ENCODE assay signal across 10 cellular contexts in the genomic region with DNA sequence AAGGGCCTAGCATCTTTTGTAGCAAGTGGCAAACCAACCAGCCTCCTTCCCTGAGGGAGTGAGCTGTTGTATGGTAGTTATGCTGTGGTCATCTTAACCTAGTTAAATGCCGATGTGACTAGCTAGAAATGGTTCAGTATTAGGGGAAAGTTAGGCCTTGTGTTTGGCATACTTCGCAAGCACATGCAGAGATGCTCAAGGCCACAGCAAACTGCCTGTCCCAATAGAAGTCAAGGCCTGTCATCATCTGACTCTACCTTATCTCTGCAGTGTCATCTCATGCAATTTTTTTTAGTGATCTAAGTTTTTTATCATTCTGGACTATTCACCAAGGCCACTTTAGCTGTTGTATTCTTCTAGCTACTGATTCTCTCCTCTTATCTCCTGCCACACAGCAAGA.
"Had no signal": no experiment of that assay in that cellular context is flagged by ENCODE, and none has a peak within 500 bp of the region (broad histone marks: within the 10 kb centered on the region; RNA-seq: fewer than 3 reads in every experiment).

No MANE protein-coding gene starts in this region.

- H3K27ac Mint-ChIP-seq: HFFc6, IgD-negative memory B cell had no signal

- DNase-seq: GM23248, GOT3, H7, HFFc6, KG1 had no signal

- ATAC-seq: HCT116, HepG2 had no signal

- H3K9me3 Mint-ChIP-seq: HFFc6, IgD-negative memory B cell had no signal

- H3K4me3 ChIP-seq: GM23248, HAP-1 had no signal

- H3K27ac ChIP-seq: GM23248, HL-60 had no signal

- H3K36me3 ChIP-seq: HAP-1 had no signal

- H3K9me3 ChIP-seq: HAP-1 had no signal

- H3K27me3 Mint-ChIP-seq: IgD-negative memory B cell had no signal

- H3K4me3 Mint-ChIP-seq: HFFc6, IgD-negative memory B cell had no signal
